In the genomic region with DNA sequence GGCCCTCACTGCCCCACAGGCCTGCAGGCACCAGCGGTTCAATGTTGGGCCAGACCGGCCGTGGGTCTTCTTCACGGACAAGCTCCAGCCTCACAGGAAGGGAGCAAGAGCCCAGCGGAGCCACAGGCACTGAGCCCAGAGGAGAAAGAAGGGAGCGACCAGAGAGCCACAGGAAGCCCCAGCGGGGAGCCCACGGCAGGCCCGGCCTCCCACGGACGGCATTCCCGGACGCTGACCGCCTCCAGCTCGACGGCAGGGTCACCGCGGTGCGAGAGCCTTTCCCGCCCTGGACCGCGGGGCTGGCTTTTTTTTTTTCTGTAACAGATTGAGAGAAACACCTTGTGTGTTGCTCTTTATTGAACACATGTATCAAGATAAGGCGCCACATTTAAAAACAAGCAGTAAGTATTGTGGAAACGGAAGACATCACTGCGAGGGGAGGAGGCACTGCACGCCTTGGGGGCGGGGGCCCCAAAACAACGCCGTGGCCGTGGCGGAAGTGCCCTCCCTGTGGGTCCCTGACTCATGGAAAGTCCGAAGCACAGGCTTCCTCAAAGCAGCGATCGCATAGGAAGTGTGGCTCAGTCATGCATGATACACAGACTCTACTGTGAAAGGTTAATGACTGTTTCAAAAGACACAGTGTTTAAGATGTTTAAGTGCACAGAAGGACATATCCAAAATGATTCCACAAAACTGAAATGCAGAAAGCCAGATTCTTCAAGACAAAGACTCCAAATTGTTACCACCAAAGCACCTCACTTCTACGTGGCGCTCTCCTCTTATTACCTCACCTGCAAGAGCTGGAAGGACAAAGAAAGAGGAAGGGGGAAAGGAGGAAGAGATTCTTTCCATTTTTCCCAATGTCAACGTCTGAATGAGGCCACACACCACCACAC, we compare ENCODE assay signal across 1 cellular context.
TF ChIP-seq lines count a peak whose summit lies in the region.

No MANE protein-coding gene starts in this region.

TF ChIP-seq in IMR-90, 13 proteins besides CTCF, POLR2A, EP300 and RAD21:
- TF ChIP-seq NFE2L2 (IDR thresholded peaks at IDR 0.05; ENCODE audit: low read depth, low read length), result no peak; the same call in 1 of the 2 replicates
- TF ChIP-seq RFX5 (IDR thresholded peaks at IDR 0.05; ENCODE audit: low read depth, low read length), result no peak
- peak; percentile 87 for TF ChIP-seq MAZ (IDR thresholded peaks at IDR 0.05; ENCODE audit: borderline replicate concordance, low read depth, low read length)
- TF ChIP-seq CEBPB (IDR thresholded peaks at IDR 0.05; ENCODE audit: low read depth, low read length), result peak; percentile 46; the same call in 1 of the 2 replicates
- TF ChIP-seq, protein P1, sequence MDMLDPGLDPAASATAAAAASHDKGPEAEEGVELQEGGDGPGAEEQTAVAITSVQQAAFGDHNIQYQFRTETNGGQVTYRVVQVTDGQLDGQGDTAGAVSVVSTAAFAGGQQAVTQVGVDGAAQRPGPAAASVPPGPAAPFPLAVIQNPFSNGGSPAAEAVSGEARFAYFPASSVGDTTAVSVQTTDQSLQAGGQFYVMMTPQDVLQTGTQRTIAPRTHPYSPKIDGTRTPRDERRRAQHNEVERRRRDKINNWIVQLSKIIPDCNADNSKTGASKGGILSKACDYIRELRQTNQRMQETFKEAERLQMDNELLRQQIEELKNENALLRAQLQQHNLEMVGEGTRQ (IDR thresholded peaks at IDR 0.05; ENCODE audit: low read depth, low read length), result no peak
- TF ChIP-seq MAFK (IDR thresholded peaks at IDR 0.05; ENCODE audit: low read depth, low read length), result 0 out of 2 replicates have a peak, but pooled peaks have one; percentile 21
- peak; percentile 39 for TF ChIP-seq RCOR1 (IDR thresholded peaks at IDR 0.05; ENCODE audit: insufficient replicate concordance, low read length)
- peak; percentile 85 for TF ChIP-seq MXI1 (IDR thresholded peaks at IDR 0.05; ENCODE audit: borderline replicate concordance, low read depth, low read length)
- TF ChIP-seq CHD1 (IDR thresholded peaks at IDR 0.05; ENCODE audit: low read depth, low read length), result peak; percentile 92; the same call in 1 of the 2 replicates
- TF ChIP-seq BHLHE40 (IDR thresholded peaks at IDR 0.05; ENCODE audit: low read depth, low read length), result peak; percentile 64
- TF ChIP-seq FOS (IDR thresholded peaks at IDR 0.05; ENCODE audit: low read depth, low read length), result peak; percentile 71; the same call in 1 of the 2 replicates
- TF ChIP-seq, protein P2, sequence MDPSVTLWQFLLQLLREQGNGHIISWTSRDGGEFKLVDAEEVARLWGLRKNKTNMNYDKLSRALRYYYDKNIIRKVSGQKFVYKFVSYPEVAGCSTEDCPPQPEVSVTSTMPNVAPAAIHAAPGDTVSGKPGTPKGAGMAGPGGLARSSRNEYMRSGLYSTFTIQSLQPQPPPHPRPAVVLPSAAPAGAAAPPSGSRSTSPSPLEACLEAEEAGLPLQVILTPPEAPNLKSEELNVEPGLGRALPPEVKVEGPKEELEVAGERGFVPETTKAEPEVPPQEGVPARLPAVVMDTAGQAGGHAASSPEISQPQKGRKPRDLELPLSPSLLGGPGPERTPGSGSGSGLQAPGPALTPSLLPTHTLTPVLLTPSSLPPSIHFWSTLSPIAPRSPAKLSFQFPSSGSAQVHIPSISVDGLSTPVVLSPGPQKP (IDR thresholded peaks at IDR 0.05; ENCODE audit: borderline replicate concordance, low read depth, low read length), result no peak
- TF ChIP-seq SMC3 (IDR thresholded peaks at IDR 0.05; ENCODE audit: low read depth, low read length), result no peak
